7 cellular contexts compared by ENCODE assay signal in genomic region chr10:87734987-87735827, GRCh38.
DNase-seq lines count a peak whose midpoint lies in the region; ATAC-seq and TF ChIP-seq lines count a peak whose summit lies in the region.

No MANE protein-coding gene starts in this region.

- POLR2A ChIA-PET in RWPE1 (lab: Yijun Ruan, JAX; ENCODE audit: low non-redundant PET), result no interaction called here

- DNase-seq in GDM1 (lab: John Stamatoyannopoulos, UW) (peak; percentile 21), HS-27A (ENCODE audit: low read depth) (peak; percentile 9), RWPE1 (ENCODE audit: low spot score) (peak; percentile 61), erythroblast (lab: John Stamatoyannopoulos, UW) (peak; percentile 35 to 62), mucosa of descending colon (peak in 1 of 3 donors; percentile 19)

- ATAC-seq in mucosa of descending colon (peak; percentile 72), HG02852 (IDR thresholded peaks at IDR 0.05; ENCODE audit: unreplicated experiment) (no peak), HG03442 (IDR thresholded peaks at IDR 0.05; ENCODE audit: unreplicated experiment) (no peak)

- H3K27ac ChIP-seq in RWPE1, result no peak overlapping the region

- H3K4me1 ChIP-seq in mucosa of descending colon (ENCODE audit: low read depth), result no peaks in the 10 kb centered on the region

- no peak overlapping the region for H3K4me3 ChIP-seq in mucosa of descending colon

- H3K9me3 ChIP-seq in mucosa of descending colon, result no peaks in the 10 kb centered on the region

- TF ChIP-seq CTCF in RWPE1 (conservative IDR thresholded peaks at IDR 0.05; ENCODE audit: low read depth) (peak; percentile 81), mucosa of descending colon (IDR thresholded peaks at IDR 0.05) (peak; percentile 28)

- TF ChIP-seq POLR2A in erythroblast (IDR thresholded peaks at IDR 0.05; ENCODE audit: low read length), result no peak

- CTCF ChIA-PET in RWPE1 (lab: Yijun Ruan, JAX), result interaction anchor here (0.6 to 2.7 kb wide), 11 partner anchors 10 to 822 kb away, joined by 3 to 13 read pairs (median 4); no protein-coding TSS in a partner anchor

- H3K36me3 ChIP-seq in mucosa of descending colon (ENCODE audit: low read depth), result no peaks in the 10 kb centered on the region

- intact Hi-C loops in mucosa of descending colon (cut with DNase I, micrococcal nuclease), result loop anchor here (5.0 to 10.0 kb wide), 3 partner anchors 78 to 200 kb away; partner anchors contain the start of gene PAPSS2 (in 2 of the 2)
